Comparison of ENCODE assay signal across 8 cellular contexts in genomic region chr6:33208089-33208967, GRCh38. TPM values are rescaled to one million over a fixed set of nuclear protein-coding genes. Genes with fewer than 3 reads are reported as not detected.
A peak's percentile ranks its signal among the peaks of the same experiment; 100 is the strongest.
DNase-seq lines count a peak whose midpoint lies in the region; ATAC-seq and FAIRE-seq lines count a peak whose summit lies in the region.

TSS of gene RING1 (plus strand) at chr6:33208500. CDS start at chr6:33208823, 323 bp downstream.

- H3K9me3 Mint-ChIP-seq in naive B cell = no peaks in the 10 kb centered on the region

- ATAC-seq in naive B cell (ENCODE audit: low read depth in 2 of 2) = peak; percentile 72 to 77

- peak within 1 kb of the TSS; percentile 84 to 99 (median 96) for H3K27ac Mint-ChIP-seq in naive B cell

- FAIRE-seq in GM18507 (lab: Jason Lieb, UNC) = peak; percentile 69

- H3K9me3 ChIP-seq in HUES48 (ENCODE audit: control insufficient read depth, insufficient read depth, low read length) = no peaks in the 10 kb centered on the region

- peaks cover 45% of the 10 kb centered on the region for H3K4me1 ChIP-seq in ACC112 (ENCODE audit: control insufficient read depth, insufficient read depth, low read length, unreplicated experiment)
- peaks cover 26% of the 10 kb centered on the region for H3K4me1 ChIP-seq in HUES48 (ENCODE audit: control insufficient read depth, insufficient read depth, low read length)

- H3K36me3 Mint-ChIP-seq in naive B cell = peaks cover 10% of the 10 kb centered on the region in 2 donors

- H3K4me3 ChIP-seq in ACC112 (ENCODE audit: low read depth, low read length) = peak within 1 kb of the TSS; percentile 79
- peak within 1 kb of the TSS; percentile 91 for H3K4me3 ChIP-seq in HUES48 (ENCODE audit: low read depth, low read length)

- H3K79me2 ChIP-seq in ACC112 (ENCODE audit: control insufficient read depth, insufficient read depth, low read length, unreplicated experiment) = peaks cover 8% of the 10 kb centered on the region

- peak within 1 kb of the TSS; percentile 81 to 95 (median 94) for H3K4me3 Mint-ChIP-seq in naive B cell

- H3K27ac ChIP-seq in ACC112 (ENCODE audit: low read depth, low read length) = peak within 1 kb of the TSS; percentile 90
- peak within 1 kb of the TSS; percentile 89 for H3K27ac ChIP-seq in HUES48 (ENCODE audit: low read depth, low read length)

- H3K27me3 Mint-ChIP-seq in naive B cell = peaks cover 6 to 16% (median 16%) of the 10 kb centered on the region in 3 donors

- no peaks in the 10 kb centered on the region for H3K36me3 ChIP-seq in ACC112 (ENCODE audit: insufficient read depth, low read length)
- H3K36me3 ChIP-seq in HUES48 (ENCODE audit: control insufficient read depth, insufficient read depth, low read length) = peaks cover 26% of the 10 kb centered on the region

- H2AFZ ChIP-seq in ACC112 (ENCODE audit: low read length, unreplicated experiment) = peak within 1 kb of the TSS; percentile 32

- peaks cover 47 to 66% (median 60%) of the 10 kb centered on the region in 3 donors for H3K4me1 Mint-ChIP-seq in naive B cell

- DNase-seq in GM18507 (ENCODE audit: extremely low spot score, insufficient read length, low read depth) = peak; percentile 89
- peak; percentile 87 for DNase-seq in RPMI8226
- peak; percentile 71 to 80 for DNase-seq in activated T-helper 1 cell treated with anti-CD3 and anti-CD28 coated beads, Interleukin-2, amount 50 U/mL, for 16 hours (ENCODE audit: low read depth in 1 of 2, low spot score in 1 of 2)
- peak; percentile 82 for DNase-seq in fibroblast of gingiva (ENCODE audit: low read depth)
- peak; percentile 85 for DNase-seq in naive B cell
- peak; percentile 67 to 68 for DNase-seq in stimulated activated CD8-positive, alpha-beta memory T cell treated with anti-CD3 and anti-CD28 coated beads, Interleukin-7, amount 100 ng/mL, for 48 hours (ENCODE audit: extremely low read depth in 1 of 2, low read depth in 1 of 2)

- H3K9ac ChIP-seq in HUES48 (ENCODE audit: low read depth, low read length) = peak within 1 kb of the TSS; percentile 30; the same call in 1 of the 2 replicates

- H3K27me3 ChIP-seq in ACC112 (ENCODE audit: insufficient read depth, low read length) (no peaks in the 10 kb centered on the region), HUES48 (ENCODE audit: control insufficient read depth, insufficient read depth, low read length) (peaks cover 59% of the 10 kb centered on the region)

RNA-seq across cellular contexts. Expression of gene RING1, which starts in this region (rescaled TPM):
- polyA plus RNA-seq in naive B cell (ENCODE audit: low read depth in 6 of 6) = 10 to 100 TPM in 1 of 6 donors, 1 to 10 TPM in 5; 2.8 to 12.1 (median 7.4) TPM

Comparison
In these comparisons a context has a peak if more than half of its experiments do, and no peak if none do; other contexts are left out.
1. Peak in every context shown above with its lines: DNase-seq, ATAC-seq, H3K4me3 ChIP-seq and H3K27ac ChIP-seq.